In genomic region chr4:155339588-155339987, GRCh38 we compare ENCODE assay signal across 1 cellular context.
TF ChIP-seq lines count a peak whose summit lies in the region.

No MANE protein-coding gene starts in this region.

TF ChIP-seq in A549, 52 proteins besides CTCF, POLR2A, EP300 and RAD21 (continued from another document):
- TF ChIP-seq NPAS2 (CRISPR knock-in tag; IDR thresholded peaks at IDR 0.05; ENCODE audit: borderline replicate concordance) (no peak), JUNB (IDR thresholded peaks at IDR 0.05) (peak; percentile 75), MAFK (IDR thresholded peaks at IDR 0.05; ENCODE audit: partially characterized antibody) (no peak), SMC3 (IDR thresholded peaks at IDR 0.05) (peak; percentile 19; the same call in 1 of the 3 replicates), GATA3 (IDR thresholded peaks at IDR 0.05; ENCODE audit: borderline replicate concordance) (peak; percentile 75)
- TF ChIP-seq, protein P1, sequence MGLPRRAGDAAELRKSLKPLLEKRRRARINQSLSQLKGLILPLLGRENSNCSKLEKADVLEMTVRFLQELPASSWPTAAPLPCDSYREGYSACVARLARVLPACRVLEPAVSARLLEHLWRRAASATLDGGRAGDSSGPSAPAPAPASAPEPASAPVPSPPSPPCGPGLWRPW (IDR thresholded peaks at IDR 0.05): no peak
